8 cellular contexts compared by ENCODE assay signal in the genomic region with DNA sequence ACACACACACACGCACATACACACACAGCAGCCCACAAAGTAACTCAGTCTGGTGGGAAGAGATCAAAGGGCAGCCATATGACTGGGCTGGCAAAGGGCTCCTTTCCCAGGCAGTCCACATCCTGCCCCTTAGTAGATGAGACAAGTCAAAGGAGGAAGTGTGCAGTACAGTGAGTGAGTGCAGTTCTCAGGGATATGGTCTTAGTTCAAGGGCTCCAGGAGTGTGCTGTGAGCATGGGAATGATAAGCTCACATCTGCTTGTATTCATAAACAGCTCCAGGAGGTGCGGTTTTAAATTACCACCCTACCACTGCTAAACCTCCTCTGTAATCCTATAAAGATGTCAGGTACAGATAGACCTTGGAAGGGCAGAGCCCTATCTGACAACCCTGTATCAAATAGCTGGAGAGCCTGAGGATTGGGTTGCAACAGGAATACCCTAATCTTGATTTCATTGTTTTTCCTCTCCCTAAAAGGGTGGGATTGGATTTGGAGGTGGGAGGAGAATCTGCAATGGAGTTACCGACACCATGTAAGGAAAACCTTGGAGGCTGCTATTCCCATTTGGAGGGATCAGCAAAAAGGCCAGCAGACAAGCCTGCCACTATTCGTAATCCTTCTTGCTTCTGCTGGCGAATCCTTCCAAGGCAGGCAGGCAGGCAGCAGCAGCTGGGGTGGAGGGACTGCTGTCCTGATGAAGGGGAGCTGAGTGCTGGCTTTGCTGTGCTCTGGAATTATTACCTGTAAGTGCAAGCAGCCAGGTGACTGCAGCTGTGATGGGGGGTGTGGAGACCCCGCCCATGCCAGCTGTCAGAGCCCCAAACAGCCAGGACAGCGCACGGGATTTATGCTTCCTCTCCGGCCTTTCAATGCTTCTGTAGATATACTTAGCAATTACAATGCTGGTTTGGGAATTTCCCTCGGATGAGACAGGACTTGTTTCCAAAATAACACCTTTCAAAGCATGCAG.
DNase-seq lines count a peak whose midpoint lies in the region; ATAC-seq and TF ChIP-seq lines count a peak whose summit lies in the region.

No MANE protein-coding gene starts in this region.

- DNase-seq in NCI-H510A (lab: John Stamatoyannopoulos, UW) (peak; percentile 70), progenitor cell of endocrine pancreas (ENCODE audit: low spot score, unreplicated experiment) (no peak), A673 (ENCODE audit: low spot score) (no peak), activated gamma-delta T cell treated with Interleukin-2 at 50 U/mL for 16 hours (no peak)

- H3K27me3 Mint-ChIP-seq in progenitor cell of endocrine pancreas: no peaks in the 10 kb centered on the region

- BruUV-seq in A673 (replicated peaks; lab: Mats Ljungman, UMichigan): no TSS peak

- H3K27ac ChIP-seq in esophagus (ENCODE audit: low read depth in 2 of 2, low read length in 1 of 2) (peak overlapping the region; percentile 5 to 11), A673 (ENCODE audit: low read depth, low read length, poor library complexity, severe bottlenecking) (no peak overlapping the region)

- TF ChIP-seq CTCF in progenitor cell of endocrine pancreas (IDR thresholded peaks at IDR 0.05; ENCODE audit: unreplicated experiment): no peak
- TF ChIP-seq CTCF in A673 (conservative IDR thresholded peaks at IDR 0.05; ENCODE audit: low read depth, low read length): no peak

- ATAC-seq in GM21786 (IDR thresholded peaks at IDR 0.05; ENCODE audit: unreplicated experiment): peak; percentile 45
- no peak for ATAC-seq in HG03521 (IDR thresholded peaks at IDR 0.05; ENCODE audit: unreplicated experiment)
- no peak for ATAC-seq in HG02870 (IDR thresholded peaks at IDR 0.05; ENCODE audit: unreplicated experiment)

- CTCF ChIA-PET in A673 (lab: Charles Lee): interaction anchor here (0.7 kb wide), 1 partner anchor 784 kb away, joined by 3 read pairs; no protein-coding TSS in a partner anchor

- H3K4me3 ChIP-seq in esophagus (ENCODE audit: low read depth in 1 of 2, low read length in 2 of 2) (no peak overlapping the region), A673 (ENCODE audit: low read depth, low read length, poor library complexity, severe bottlenecking) (no peak overlapping the region)

- peak overlapping the region; percentile 85 for H3K27ac Mint-ChIP-seq in progenitor cell of endocrine pancreas

- 32 to 40% methylated on average over 10 of the region's 10 CpGs for WGBS in esophagus, 2 donors

- H3K4me3 Mint-ChIP-seq in progenitor cell of endocrine pancreas (ENCODE audit: low read depth): no peak overlapping the region

- H3K9me3 ChIP-seq in esophagus (ENCODE audit: control insufficient read depth in 2 of 2, insufficient read depth in 1 of 2, low read depth in 1 of 2, low read length in 1 of 2): no peaks in the 10 kb centered on the region
- no peaks in the 10 kb centered on the region for H3K9me3 ChIP-seq in A673 (ENCODE audit: low read depth, low read length, poor library complexity, severe bottlenecking)

- H3K27me3 ChIP-seq in esophagus (ENCODE audit: control insufficient read depth in 1 of 2, insufficient read depth in 2 of 2, low read length in 2 of 2) (no peaks in the 10 kb centered on the region), A673 (replicated peaks; ENCODE audit: insufficient read depth, low read depth, low read length, poor library complexity) (no peaks in the 10 kb centered on the region)

- peaks cover 41% of the 10 kb centered on the region for H3K4me1 Mint-ChIP-seq in progenitor cell of endocrine pancreas (ENCODE audit: low read depth)

- peaks cover 6% of the 10 kb centered on the region for H3K36me3 Mint-ChIP-seq in progenitor cell of endocrine pancreas (ENCODE audit: insufficient read depth)

- H3K36me3 ChIP-seq in esophagus (ENCODE audit: control insufficient read depth in 2 of 2, insufficient read depth in 2 of 2, low read length in 1 of 2) (no peaks in the 10 kb centered on the region), A673 (ENCODE audit: insufficient read depth, low read length, poor library complexity, severe bottlenecking) (no peaks in the 10 kb centered on the region)

- POLR2A ChIA-PET in A673 (lab: Charles Lee; ENCODE audit: low non-redundant PET): no interaction called here

- peaks cover 0 to 2% of the 10 kb centered on the region in 2 donors for H3K4me1 ChIP-seq in esophagus (ENCODE audit: control insufficient read depth in 2 of 2, insufficient read depth in 2 of 2, low read length in 1 of 2)
- peaks cover 14% of the 10 kb centered on the region for H3K4me1 ChIP-seq in A673 (ENCODE audit: insufficient read depth, low read length, poor library complexity, severe bottlenecking)

- peaks cover 3% of the 10 kb centered on the region for H3K9me3 Mint-ChIP-seq in progenitor cell of endocrine pancreas (ENCODE audit: low read depth)

- intact Hi-C loops in A673 (cut with micrococcal nuclease; ENCODE audit: unreplicated experiment): no loop called here
